ENCODE assay signal across 8 cellular contexts in the genomic region with DNA sequence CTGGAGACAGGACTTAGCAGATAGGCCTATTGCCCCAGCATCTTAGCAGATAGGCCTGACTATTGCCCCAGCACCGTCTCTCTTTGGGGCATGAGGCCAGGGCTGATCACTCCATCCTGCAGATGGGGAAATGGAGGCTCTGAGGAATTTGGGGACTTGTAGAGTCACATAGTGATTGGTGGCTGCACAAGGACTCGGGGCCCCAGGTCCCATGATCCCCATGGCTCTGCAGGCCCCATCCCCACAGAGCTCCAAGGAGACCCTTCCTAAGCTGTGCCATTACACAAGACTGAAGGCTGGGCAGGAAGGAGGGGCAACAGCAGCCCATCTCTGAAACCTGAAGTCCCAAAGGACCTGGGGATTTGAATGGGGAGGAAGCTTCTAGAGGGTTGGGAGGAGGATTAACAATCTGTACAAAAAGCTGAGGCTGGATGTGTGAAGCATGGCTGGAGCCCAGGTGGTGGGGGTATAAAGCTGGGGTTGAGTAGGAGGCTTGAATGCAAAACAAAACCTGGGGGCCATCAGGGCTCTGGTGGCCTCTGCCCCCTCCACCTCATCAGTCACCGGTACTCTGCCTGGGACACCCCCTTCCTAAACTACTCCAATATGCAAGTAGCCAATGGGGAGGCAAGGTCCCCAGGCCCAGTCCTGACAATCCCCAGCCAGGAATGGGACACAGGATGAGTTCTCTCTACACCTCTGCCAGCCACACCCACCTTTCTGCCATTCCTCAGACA. TPM values are rescaled to one million over a fixed set of nuclear protein-coding genes. Genes with fewer than 3 reads are reported as not detected.
A peak's percentile ranks its signal among the peaks of the same experiment; 100 is the strongest.
DNase-seq lines count a peak whose midpoint lies in the region; ATAC-seq and TF ChIP-seq lines count a peak whose summit lies in the region.

No MANE protein-coding gene starts in this region.

- H3K27ac Mint-ChIP-seq in CD4-positive, alpha-beta T cell: peak overlapping the region; percentile 86
- H3K27ac Mint-ChIP-seq in chondrocyte (ENCODE audit: unreplicated experiment): no peak overlapping the region
- H3K27ac Mint-ChIP-seq in naive thymus-derived CD4-positive, alpha-beta T cell: peak overlapping the region; percentile 20 to 93 (median 91)

- intact Hi-C loops in CD4-positive, alpha-beta T cell (cut with DNase I, micrococcal nuclease): loop anchor here in 1 of 2 experiments (5.0 kb wide), 1 partner anchor 42 kb away; a partner anchor contains a TSS
- intact Hi-C loops in naive thymus-derived CD4-positive, alpha-beta T cell (cut with micrococcal nuclease): no loop called here
- intact Hi-C loops in testis (cut with DNase I; ENCODE audit: low total_unique reads) (no loop called here), tibial artery (cut with DNase I; ENCODE audit: low total_unique reads) (no loop called here)

- H3K27ac ChIP-seq in CD4-positive, alpha-beta T cell (ENCODE audit: low read depth, low read length): peak overlapping the region; percentile 5
- H3K27ac ChIP-seq in HUES48 (ENCODE audit: low read depth, low read length) (no peak overlapping the region), testis (no peak overlapping the region), tibial artery (no peak overlapping the region)
- peak overlapping the region; percentile 81 for H3K27ac ChIP-seq in naive thymus-derived CD4-positive, alpha-beta T cell (ENCODE audit: low read depth, low read length)

- H3K27me3 Mint-ChIP-seq in CD4-positive, alpha-beta T cell: no peaks in the 10 kb centered on the region
- no peaks in the 10 kb centered on the region for H3K27me3 Mint-ChIP-seq in chondrocyte (ENCODE audit: low read depth)
- H3K27me3 Mint-ChIP-seq in naive thymus-derived CD4-positive, alpha-beta T cell: no peaks in the 10 kb centered on the region

- CTCF ChIA-PET in CD4-positive, alpha-beta T cell (lab: Charles Lee): interaction anchor here (1.2 kb wide), 1 partner anchor 26 kb away, joined by 4 read pairs; no protein-coding TSS in a partner anchor
- CTCF ChIA-PET in naive thymus-derived CD4-positive, alpha-beta T cell (lab: Charles Lee): interaction anchor here (0.7 to 1.2 kb wide), 3 partner anchors 14 to 24 kb away, joined by 3 to 4 read pairs (median 3); no protein-coding TSS in a partner anchor

- H3K4me1 Mint-ChIP-seq in CD4-positive, alpha-beta T cell (ENCODE audit: low read depth): peaks cover 63% of the 10 kb centered on the region
- peaks cover 26% of the 10 kb centered on the region for H3K4me1 Mint-ChIP-seq in chondrocyte (ENCODE audit: low read depth)
- H3K4me1 Mint-ChIP-seq in naive thymus-derived CD4-positive, alpha-beta T cell: peaks cover 38 to 63% (median 53%) of the 10 kb centered on the region in 7 donors

- peak overlapping the region; percentile 90 for H3K4me3 ChIP-seq in HUES48 (ENCODE audit: low read depth, low read length)
- peak overlapping the region; percentile 93 for H3K4me3 ChIP-seq in naive thymus-derived CD4-positive, alpha-beta T cell (ENCODE audit: low read length)
- no peak overlapping the region for H3K4me3 ChIP-seq in testis
- no peak overlapping the region for H3K4me3 ChIP-seq in tibial artery

- TF ChIP-seq CTCF in CD4-positive, alpha-beta T cell (IDR thresholded peaks at IDR 0.05): no peak
- TF ChIP-seq CTCF in chondrocyte (IDR thresholded peaks at IDR 0.05) (no peak), testis (IDR thresholded peaks at IDR 0.05) (no peak), tibial artery (IDR thresholded peaks at IDR 0.05) (no peak)

- H3K4me3 Mint-ChIP-seq in CD4-positive, alpha-beta T cell: peak overlapping the region; percentile 96
- peak overlapping the region; percentile 96 for H3K4me3 Mint-ChIP-seq in chondrocyte (ENCODE audit: unreplicated experiment)
- H3K4me3 Mint-ChIP-seq in naive thymus-derived CD4-positive, alpha-beta T cell: peak overlapping the region; percentile 87 to 98 (median 94)

- peaks cover 22% of the 10 kb centered on the region for H3K4me1 ChIP-seq in HUES48 (ENCODE audit: control insufficient read depth, insufficient read depth, low read length)
- H3K4me1 ChIP-seq in naive thymus-derived CD4-positive, alpha-beta T cell (ENCODE audit: control insufficient read depth in 2 of 2, insufficient read depth in 2 of 2, low read length in 2 of 2): peaks cover 29 to 38% of the 10 kb centered on the region in 2 donors
- no peaks in the 10 kb centered on the region for H3K4me1 ChIP-seq in testis
- H3K4me1 ChIP-seq in tibial artery: peaks cover 0 to 21% (median 20%) of the 10 kb centered on the region in 4 donors

- 95 to 96% methylated on average over 3 of the region's 3 CpGs for WGBS in testis, 2 donors

- no peak for DNase-seq in CD4-positive, alpha-beta T cell
- DNase-seq in chondrocyte (ENCODE audit: low spot score) (no peak), testis (no peak), activated gamma-delta T cell treated with Interleukin-2 at 50 U/mL for 16 hours (no peak), tibial artery (no peak)
- no peak for DNase-seq in naive thymus-derived CD4-positive, alpha-beta T cell

- no peak overlapping the region for H3K9ac ChIP-seq in HUES48 (ENCODE audit: low read depth, low read length)

- 0 out of 2 replicates have a peak, but pooled peaks cover 3% of the 10 kb centered on the region for H3K36me3 ChIP-seq in HUES48 (ENCODE audit: control insufficient read depth, insufficient read depth, low read length)
- peaks cover 0 to 14% (median 0%) of the 10 kb centered on the region in 3 experiments for H3K36me3 ChIP-seq in naive thymus-derived CD4-positive, alpha-beta T cell (ENCODE audit: control insufficient read depth in 2 of 3, insufficient read depth in 3 of 3, low read length in 3 of 3)
- H3K36me3 ChIP-seq in testis (ENCODE audit: low read depth, missing control alignments): no peaks in the 10 kb centered on the region
- H3K36me3 ChIP-seq in tibial artery: peaks cover 0 to 13% (median 0%) of the 10 kb centered on the region in 3 donors

- no peaks in the 10 kb centered on the region for H3K27me3 ChIP-seq in CD4-positive, alpha-beta T cell (ENCODE audit: control insufficient read depth, insufficient read depth, low read length)
- H3K27me3 ChIP-seq in HUES48 (ENCODE audit: control insufficient read depth, insufficient read depth, low read length) (no peaks in the 10 kb centered on the region), testis (no peaks in the 10 kb centered on the region), tibial artery (no peaks in the 10 kb centered on the region)
- H3K27me3 ChIP-seq in naive thymus-derived CD4-positive, alpha-beta T cell (ENCODE audit: control insufficient read depth in 2 of 2, insufficient read depth in 2 of 2, low read length in 2 of 2): no peaks in the 10 kb centered on the region

- no peaks in the 10 kb centered on the region for H3K9me3 Mint-ChIP-seq in CD4-positive, alpha-beta T cell
- no peaks in the 10 kb centered on the region for H3K9me3 Mint-ChIP-seq in chondrocyte (ENCODE audit: low read depth)
- H3K9me3 Mint-ChIP-seq in naive thymus-derived CD4-positive, alpha-beta T cell: no peaks in the 10 kb centered on the region

- H3K9me3 ChIP-seq in CD4-positive, alpha-beta T cell (ENCODE audit: control insufficient read depth, low read length): no peaks in the 10 kb centered on the region
- no peaks in the 10 kb centered on the region for H3K9me3 ChIP-seq in HUES48 (ENCODE audit: control insufficient read depth, insufficient read depth, low read length)
- H3K9me3 ChIP-seq in naive thymus-derived CD4-positive, alpha-beta T cell (ENCODE audit: control insufficient read depth in 2 of 3, low read length in 3 of 3): no peaks in the 10 kb centered on the region
- H3K9me3 ChIP-seq in testis: no peaks in the 10 kb centered on the region
- no peaks in the 10 kb centered on the region for H3K9me3 ChIP-seq in tibial artery

- TF ChIP-seq POLR2A in testis (IDR thresholded peaks at IDR 0.05): no peak

- POLR2A ChIA-PET in CD4-positive, alpha-beta T cell (lab: Charles Lee): interaction anchor here (1.6 kb wide), 1 partner anchor 29 kb away, joined by 4 read pairs; no protein-coding TSS in a partner anchor
- POLR2A ChIA-PET in naive thymus-derived CD4-positive, alpha-beta T cell (lab: Charles Lee): interaction anchor here (1.0 to 1.4 kb wide), 2 partner anchors 25 to 43 kb away, joined by 3 read pairs; no protein-coding TSS in a partner anchor

- ATAC-seq in CD4-positive, alpha-beta T cell (ENCODE audit: poor library complexity): no peak
- ATAC-seq in naive thymus-derived CD4-positive, alpha-beta T cell: no peak
- no peak for ATAC-seq in HG03460 (IDR thresholded peaks at IDR 0.05; ENCODE audit: unreplicated experiment)

- H3K36me3 Mint-ChIP-seq in CD4-positive, alpha-beta T cell (ENCODE audit: low read depth): peaks cover 10% of the 10 kb centered on the region
- H3K36me3 Mint-ChIP-seq in chondrocyte (ENCODE audit: low read depth): peaks cover 5% of the 10 kb centered on the region
- H3K36me3 Mint-ChIP-seq in naive thymus-derived CD4-positive, alpha-beta T cell: peaks cover 0 to 7% (median 0%) of the 10 kb centered on the region in 5 donors

RNA-seq across cellular contexts. Expression of a gene that starts 1.5 kb away (rescaled TPM):
- 10 to 100 TPM; 65.7 to 69.8 TPM for total RNA-seq in CD4-positive, alpha-beta T cell
- total RNA-seq in chondrocyte (45.3 to 67.4 TPM (median 48.1 TPM) in 3 replicates), testis (10 to 100 TPM; 65.2 to 88.3 TPM)
- total RNA-seq in naive thymus-derived CD4-positive, alpha-beta T cell: 100 to 1,000 TPM; 119 to 317 (median 156) TPM
- polyA plus RNA-seq in naive thymus-derived CD4-positive, alpha-beta T cell: 10 to 100 TPM; 30.4 to 55.3 TPM
- 46.9 TPM for polyA plus RNA-seq in testis (ENCODE audit: insufficient read depth, low read depth, low replicate concordance)

RNA-seq across cellular contexts. Expression of a gene that starts 43.1 kb away (rescaled TPM):
- total RNA-seq in CD4-positive, alpha-beta T cell: 10 to 100 TPM; 10.5 to 12.9 TPM
- 58.8 to 81.0 TPM (median 79.4 TPM) in 3 replicates for total RNA-seq in chondrocyte
- 10 to 100 TPM; 10.9 to 26.1 (median 16.4) TPM for total RNA-seq in naive thymus-derived CD4-positive, alpha-beta T cell
- polyA plus RNA-seq in naive thymus-derived CD4-positive, alpha-beta T cell: 10 to 100 TPM; 18.4 to 20.0 TPM
- 100 to 1,000 TPM; 130 to 202 TPM for total RNA-seq in testis
- polyA plus RNA-seq in testis (ENCODE audit: insufficient read depth, low read depth, low replicate concordance): 379 TPM

Comparison
In these comparisons a context has a peak if more than half of its experiments do, and no peak if none do; other contexts are left out.
1. H3K27ac ChIP-seq: peak in CD4-positive, alpha-beta T cell (single experiment) and naive thymus-derived CD4-positive, alpha-beta T cell (single experiment); none in HUES48 (single experiment), testis (0 of 2) and tibial artery (0 of 2).
2. H3K4me3 ChIP-seq: peak in HUES48 (single experiment) and naive thymus-derived CD4-positive, alpha-beta T cell (single experiment); none in testis (0 of 2) and tibial artery (0 of 2).
3. Peak in every context shown above with its lines, with median percentiles within 50 percentile points of each other: H3K4me3 Mint-ChIP-seq.